ENCODE assay signal across 6 cellular contexts in the genomic region with DNA sequence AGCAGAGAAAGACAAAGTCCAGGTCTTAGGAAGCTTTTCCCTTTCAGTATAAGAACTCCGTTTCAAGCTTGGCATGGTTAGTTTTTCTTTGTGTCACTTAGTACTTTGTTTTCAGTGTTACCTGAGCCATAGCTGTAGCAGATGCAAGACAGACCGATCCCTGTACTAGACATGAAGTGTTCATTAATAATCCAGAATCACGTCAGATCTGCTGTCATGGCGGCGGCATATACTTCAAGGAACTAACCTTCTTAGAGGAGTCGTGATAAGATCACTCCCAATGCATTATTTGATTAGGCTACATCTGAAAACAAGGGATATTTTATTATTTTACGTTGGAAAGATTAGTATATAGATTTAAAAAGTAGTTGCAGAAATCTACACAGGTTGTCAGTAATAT.
"Had no signal": no experiment of that assay in that cellular context is flagged by ENCODE, and none has a peak within 500 bp of the region (broad histone marks: within the 10 kb centered on the region; RNA-seq: fewer than 3 reads in every experiment).

No MANE protein-coding gene starts in this region.

- ATAC-seq: GM23338 had no signal

- H2AFZ ChIP-seq: GM23338 had no signal

- DNase-seq: H9, HCEC 1CT had no signal

- H3K4me3 ChIP-seq: GM23338 had no signal

- FAIRE-seq: H1, H54, HTR-8/SVneo had no signal

- H3K4me2 ChIP-seq: GM23338 had no signal
